In the genomic region with DNA sequence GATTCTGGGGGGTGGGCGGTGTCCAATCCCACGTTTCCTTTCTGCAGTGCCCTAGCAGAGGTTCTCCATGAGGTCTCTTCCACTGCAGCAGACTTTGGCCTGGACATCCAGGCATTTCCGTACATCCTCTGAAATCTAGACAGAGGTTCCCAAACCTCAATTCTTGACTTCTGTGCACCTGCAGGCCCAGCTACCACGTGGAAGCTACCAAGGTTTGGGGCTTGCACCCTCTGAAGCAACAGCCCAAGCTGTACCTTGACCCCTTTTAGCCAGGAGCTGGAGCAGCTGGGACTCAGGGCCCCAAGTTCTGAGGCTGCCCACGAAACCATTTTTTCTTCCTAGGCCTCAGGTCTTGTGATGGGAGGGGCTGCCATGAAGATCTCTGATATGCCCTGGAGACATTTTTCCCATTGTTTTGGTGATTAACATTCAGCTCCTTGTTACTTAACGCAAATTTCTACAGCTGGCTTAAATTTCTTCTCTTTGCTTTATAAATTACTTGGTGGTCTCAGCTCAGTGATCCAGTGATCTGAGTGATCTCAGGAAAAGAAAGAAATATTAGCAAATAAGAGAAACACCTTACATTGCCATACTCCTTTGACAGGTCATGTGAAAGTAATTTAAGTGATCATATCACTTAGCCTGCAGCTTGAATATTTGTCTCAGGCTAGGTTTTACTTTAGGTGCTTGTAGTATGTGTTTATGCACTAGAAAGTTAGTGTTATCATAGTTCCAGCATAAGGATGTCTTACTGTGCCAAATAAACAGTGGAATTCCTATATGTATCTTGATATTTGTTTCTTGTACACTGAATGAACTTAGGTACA, we compare ENCODE assay signal across 10 cellular contexts. TPM values are rescaled to one million over a fixed set of nuclear protein-coding genes. Genes with fewer than 3 reads are reported as not detected.
DNase-seq lines count a peak whose midpoint lies in the region; ATAC-seq, FAIRE-seq and TF ChIP-seq lines count a peak whose summit lies in the region.
"Had no signal": no experiment of that assay in that cellular context is flagged by ENCODE, and none has a peak within 500 bp of the region (broad histone marks: within the 10 kb centered on the region; RNA-seq: fewer than 3 reads in every experiment).

No MANE protein-coding gene starts in this region.

- H3K36me3 Mint-ChIP-seq in activated CD4-positive, alpha-beta T cell treated with anti-CD3 and anti-CD28 coated beads for 36 hours (ENCODE audit: low read depth), result peaks cover 7% of the 10 kb centered on the region

- peak overlapping the region; percentile 27 for H3K4me2 ChIP-seq in endothelial cell of umbilical vein (ENCODE audit: insufficient read depth, low read length)

- POLR2A ChIA-PET in activated CD4-positive, alpha-beta T cell treated with anti-CD3 and anti-CD28 coated beads for 36 hours (lab: Charles Lee), result interaction anchor here (0.6 kb wide), 1 partner anchor 9 kb away, joined by 3 read pairs; no protein-coding TSS in a partner anchor
- POLR2A ChIA-PET in endothelial cell of umbilical vein (lab: Charles Lee), result interaction anchor here (0.6 kb wide), 1 partner anchor 77 kb away, joined by 5 read pairs; a partner anchor contains a TSS

- FAIRE-seq in endothelial cell of umbilical vein (lab: Jason Lieb, UNC), result no peak
- FAIRE-seq: kidney had no signal

- H3K27me3 Mint-ChIP-seq in activated CD4-positive, alpha-beta T cell treated with anti-CD3 and anti-CD28 coated beads for 36 hours, result no peaks in the 10 kb centered on the region

- H3K9ac ChIP-seq in endothelial cell of umbilical vein (replicated peaks; ENCODE audit: extremely low read depth, insufficient read depth, low read length), result peak overlapping the region; percentile 34
- H3K9ac ChIP-seq in subcutaneous abdominal adipose tissue (ENCODE audit: low read length in 5 of 5), result peak overlapping the region in 1 of 5 donors; percentile 16

- CTCF ChIA-PET in activated CD4-positive, alpha-beta T cell treated with anti-CD3 and anti-CD28 coated beads for 36 hours (lab: Charles Lee), result interaction anchor here (0.6 kb wide), 1 partner anchor 547 kb away, joined by 4 read pairs; no protein-coding TSS in a partner anchor
- CTCF ChIA-PET in endothelial cell of umbilical vein (lab: Charles Lee), result interaction anchor here (0.9 to 2.3 kb wide), 4 partner anchors 7 to 113 kb away, joined by 3 to 9 read pairs (median 4); a partner anchor contains a TSS

- peaks cover 66% of the 10 kb centered on the region for H3K4me1 Mint-ChIP-seq in activated CD4-positive, alpha-beta T cell treated with anti-CD3 and anti-CD28 coated beads for 36 hours

- TF ChIP-seq CTCF in endothelial cell of umbilical vein (IDR thresholded peaks at IDR 0.05; ENCODE audit: extremely low read depth in 1 of 2, insufficient read depth in 1 of 2, low read depth in 1 of 2, low read length in 2 of 2), result no peak
- TF ChIP-seq CTCF in prostate gland (IDR thresholded peaks at IDR 0.05), result no peak

- H3K9me3 ChIP-seq in endothelial cell of umbilical vein (replicated peaks; ENCODE audit: control insufficient read depth, insufficient read depth, low read length) (no peaks in the 10 kb centered on the region), subcutaneous abdominal adipose tissue (ENCODE audit: control insufficient read depth in 5 of 5, low read length in 5 of 5) (no peaks in the 10 kb centered on the region), prostate gland (no peaks in the 10 kb centered on the region)

- H3K27me3 ChIP-seq in endothelial cell of umbilical vein (ENCODE audit: control insufficient read depth in 2 of 2, insufficient read depth in 2 of 2, low read length in 2 of 2) (no peaks in the 10 kb centered on the region), subcutaneous abdominal adipose tissue (ENCODE audit: control insufficient read depth in 5 of 5, insufficient read depth in 4 of 5, low read length in 5 of 5) (no peaks in the 10 kb centered on the region), prostate gland (replicated peaks; ENCODE audit: insufficient read depth) (no peaks in the 10 kb centered on the region)

- no peaks in the 10 kb centered on the region for H4K20me1 ChIP-seq in endothelial cell of umbilical vein (replicated peaks; ENCODE audit: control insufficient read depth, extremely low read depth, insufficient read depth, low read length)

- ATAC-seq in activated CD4-positive, alpha-beta T cell treated with anti-CD3 and anti-CD28 coated beads for 36 hours, result no peak

- peak overlapping the region; percentile 47 for H3K27ac Mint-ChIP-seq in activated CD4-positive, alpha-beta T cell treated with anti-CD3 and anti-CD28 coated beads for 36 hours
- H3K27ac Mint-ChIP-seq: T-helper 2 cell treated with Interferon-gamma antibody and Interleukin-4, amounts not matched to agents 5 μg/mL and 100 μg/mL, for 36 hours had no signal

- intact Hi-C loops in activated CD4-positive, alpha-beta T cell treated with anti-CD3 and anti-CD28 coated beads for 36 hours (cut with DNase I, micrococcal nuclease), result loop anchor here in 1 of 2 experiments (10.0 kb wide), 2 partner anchors 804 to 1094 kb away; a partner anchor contains a TSS
- intact Hi-C loops in endothelial cell of umbilical vein (cut with micrococcal nuclease) (no loop called here), prostate gland (cut with DNase I) (no loop called here)

- H2AFZ ChIP-seq in endothelial cell of umbilical vein (ENCODE audit: low read depth, low read length), result no peak overlapping the region

- BruUV-seq in endothelial cell of umbilical vein (replicated peaks; lab: Mats Ljungman, UMichigan), result no TSS peak

- H3K4me3 Mint-ChIP-seq in activated CD4-positive, alpha-beta T cell treated with anti-CD3 and anti-CD28 coated beads for 36 hours, result no peak overlapping the region

- no peak overlapping the region for H3K4me3 ChIP-seq in endothelial cell of umbilical vein (replicated peaks in 1 of 3; ENCODE audit: insufficient read depth in 1 of 3, low read depth in 1 of 3, low read length in 3 of 3)
- no peak overlapping the region for H3K4me3 ChIP-seq in subcutaneous abdominal adipose tissue (ENCODE audit: low read depth in 1 of 5, low read length in 5 of 5)
- no peak overlapping the region for H3K4me3 ChIP-seq in prostate gland
- H3K4me3 ChIP-seq: skin epidermis had no signal

- DNase-seq in activated CD4-positive, alpha-beta T cell treated with anti-CD3 and anti-CD28 coated beads for 36 hours, result no peak
- no peak for DNase-seq in activated CD4-positive, alpha-beta T cell treated with anti-CD3 and anti-CD28 coated beads, Interleukin-2, amount 50 U/mL, for 4 hours
- DNase-seq in endothelial cell of umbilical vein (ENCODE audit: low read depth, low spot score) (peak; percentile 14), AML-193 (lab: John Stamatoyannopoulos, UW) (no peak), prostate gland (ENCODE audit: low spot score) (no peak)
- DNase-seq: kidney, NCI-H446 had no signal

- WGBS in prostate gland, result 64% methylated on average over 6 of the region's 6 CpGs

- no peaks in the 10 kb centered on the region for H3K9me1 ChIP-seq in endothelial cell of umbilical vein (replicated peaks; ENCODE audit: control insufficient read depth, extremely low read depth, insufficient read depth, low read length)

- H3K27ac ChIP-seq in endothelial cell of umbilical vein (ENCODE audit: insufficient read depth, low read depth, low read length) (peak overlapping the region; percentile 89), subcutaneous abdominal adipose tissue (ENCODE audit: low read depth, low read length) (peak overlapping the region; percentile 57), prostate gland (no peak overlapping the region)

- peaks cover 64% of the 10 kb centered on the region for H3K4me1 ChIP-seq in endothelial cell of umbilical vein (ENCODE audit: control insufficient read depth, extremely low read depth, insufficient read depth, low read length)
- H3K4me1 ChIP-seq in subcutaneous abdominal adipose tissue (ENCODE audit: control insufficient read depth in 5 of 5, insufficient read depth in 5 of 5, low read length in 5 of 5), result peaks cover 5 to 73% (median 53%) of the 10 kb centered on the region in 5 donors
- peaks cover 2% of the 10 kb centered on the region for H3K4me1 ChIP-seq in prostate gland (replicated peaks)

- no peak for TF ChIP-seq POLR2A in endothelial cell of umbilical vein (IDR thresholded peaks at IDR 0.05; ENCODE audit: low read depth, low read length)
- TF ChIP-seq POLR2A in prostate gland (IDR thresholded peaks at IDR 0.05), result no peak

- dilution Hi-C loops in endothelial cell of umbilical vein (cut with MboI; ENCODE audit: extremely low pct_ligation_motif_present, low sequenced_read_pairs), result no loop called here

- H3K36me3 ChIP-seq in endothelial cell of umbilical vein (ENCODE audit: control insufficient read depth in 2 of 2, extremely low read depth in 1 of 2, insufficient read depth in 2 of 2, low read length in 2 of 2) (peaks cover 0 to 2% of the 10 kb centered on the region in 2 experiments), subcutaneous abdominal adipose tissue (ENCODE audit: control insufficient read depth in 5 of 5, insufficient read depth in 5 of 5, low read length in 5 of 5) (no peaks in the 10 kb centered on the region), prostate gland (no peaks in the 10 kb centered on the region)

- H3K79me2 ChIP-seq in endothelial cell of umbilical vein (ENCODE audit: control insufficient read depth, insufficient read depth, low read length), result peaks cover 70% of the 10 kb centered on the region

- no peaks in the 10 kb centered on the region for H3K9me3 Mint-ChIP-seq in activated CD4-positive, alpha-beta T cell treated with anti-CD3 and anti-CD28 coated beads for 36 hours (ENCODE audit: low read depth)
- H3K9me3 Mint-ChIP-seq: T-helper 2 cell treated with Interferon-gamma antibody and Interleukin-4, amounts not matched to agents 5 μg/mL and 100 μg/mL, for 36 hours had no signal

RNA-seq across cellular contexts. Expression of a gene that starts 3.0 kb away (rescaled TPM):
- total RNA-seq in activated CD4-positive, alpha-beta T cell treated with anti-CD3 and anti-CD28 coated beads for 36 hours, result 10 to 100 TPM; 45.5 to 77.5 TPM
- 126 and 141 TPM in 2 replicates for total RNA-seq in endothelial cell of umbilical vein
- 56.5 and 152 TPM in 2 replicates for polyA plus RNA-seq in endothelial cell of umbilical vein
- polyA plus RNA-seq in endothelial cell of umbilical vein (2011; cell fraction: cytosol; rRNA removed), result 72.1 and 79.9 TPM in 2 replicates
- 115 and 178 TPM in 2 replicates for polyA plus RNA-seq in endothelial cell of umbilical vein (2011; cell fraction: nucleus; rRNA removed)
- 152 and 194 TPM in 2 replicates for polyA plus RNA-seq in endothelial cell of umbilical vein (2012)
- 60.5 and 68.5 TPM in 2 replicates for polyA minus RNA-seq in endothelial cell of umbilical vein
- polyA minus RNA-seq in endothelial cell of umbilical vein (2011; cell fraction: cytosol; rRNA and poly(A)+ RNA removed), result 11.0 TPM
- polyA minus RNA-seq in endothelial cell of umbilical vein (2011; cell fraction: nucleus; rRNA and poly(A)+ RNA removed), result 54.5 and 72.7 TPM in 2 replicates
- 10 to 100 TPM; 86.1 to 93.9 TPM for total RNA-seq in prostate gland

RNA-seq across cellular contexts. Expression of a gene that starts 7.5 kb away (rescaled TPM):
- total RNA-seq in activated CD4-positive, alpha-beta T cell treated with anti-CD3 and anti-CD28 coated beads for 36 hours, result 10 to 100 TPM; 52.9 to 62.7 TPM
- total RNA-seq in endothelial cell of umbilical vein, result 51.2 and 53.5 TPM in 2 replicates
- polyA plus RNA-seq in endothelial cell of umbilical vein, result 16.7 and 18.9 TPM in 2 replicates
- polyA plus RNA-seq in endothelial cell of umbilical vein (2011; cell fraction: cytosol; rRNA removed), result 16.3 and 17.3 TPM in 2 replicates
- 17.8 and 18.5 TPM in 2 replicates for polyA plus RNA-seq in endothelial cell of umbilical vein (2011; cell fraction: nucleus; rRNA removed)
- 29.7 and 40.7 TPM in 2 replicates for polyA plus RNA-seq in endothelial cell of umbilical vein (2012)
- 86.9 and 96.7 TPM in 2 replicates for polyA minus RNA-seq in endothelial cell of umbilical vein
- 48.4 TPM for polyA minus RNA-seq in endothelial cell of umbilical vein (2011; cell fraction: cytosol; rRNA and poly(A)+ RNA removed)
- 33.3 and 54.0 TPM in 2 replicates for polyA minus RNA-seq in endothelial cell of umbilical vein (2011; cell fraction: nucleus; rRNA and poly(A)+ RNA removed)
- total RNA-seq in prostate gland, result 10 to 100 TPM; 49.5 to 79.5 TPM

RNA-seq across cellular contexts. Expression of a gene that starts 50.2 kb away (rescaled TPM):
- 10 to 100 TPM; 14.8 to 15.2 TPM for total RNA-seq in activated CD4-positive, alpha-beta T cell treated with anti-CD3 and anti-CD28 coated beads for 36 hours
- total RNA-seq in endothelial cell of umbilical vein (32.8 and 39.2 TPM in 2 replicates), prostate gland (10 to 100 TPM in 1 of 2 donors, 1 to 10 TPM in 1; 9.8 to 21.8 TPM)
- 11.2 and 13.4 TPM in 2 replicates for polyA plus RNA-seq in endothelial cell of umbilical vein
- 17.5 and 19.2 TPM in 2 replicates for polyA plus RNA-seq in endothelial cell of umbilical vein (2011; cell fraction: cytosol; rRNA removed)
- 11.2 and 12.3 TPM in 2 replicates for polyA plus RNA-seq in endothelial cell of umbilical vein (2011; cell fraction: nucleus; rRNA removed)
- polyA plus RNA-seq in endothelial cell of umbilical vein (2012), result 12.6 and 19.2 TPM in 2 replicates
- polyA minus RNA-seq in endothelial cell of umbilical vein, result 10.5 and 12.2 TPM in 2 replicates
- 8.5 TPM for polyA minus RNA-seq in endothelial cell of umbilical vein (2011; cell fraction: cytosol; rRNA and poly(A)+ RNA removed)
- 4.9 and 9.5 TPM in 2 replicates for polyA minus RNA-seq in endothelial cell of umbilical vein (2011; cell fraction: nucleus; rRNA and poly(A)+ RNA removed)

RNA-seq across cellular contexts. Expression of a gene that starts 50.2 kb away (rescaled TPM):
- total RNA-seq in activated CD4-positive, alpha-beta T cell treated with anti-CD3 and anti-CD28 coated beads for 36 hours, result 10 to 100 TPM; 46.1 to 55.1 TPM
- total RNA-seq in endothelial cell of umbilical vein, result 33.5 and 37.8 TPM in 2 replicates
- polyA plus RNA-seq in endothelial cell of umbilical vein, result 9.9 and 12.6 TPM in 2 replicates
- polyA plus RNA-seq in endothelial cell of umbilical vein (2011; cell fraction: cytosol; rRNA removed), result 21.0 and 21.6 TPM in 2 replicates
- polyA plus RNA-seq in endothelial cell of umbilical vein (2011; cell fraction: nucleus; rRNA removed), result 8.0 and 11.9 TPM in 2 replicates
- polyA plus RNA-seq in endothelial cell of umbilical vein (2012), result 18.0 and 30.5 TPM in 2 replicates
- 6.0 and 8.8 TPM in 2 replicates for polyA minus RNA-seq in endothelial cell of umbilical vein
- 13.2 TPM for polyA minus RNA-seq in endothelial cell of umbilical vein (2011; cell fraction: cytosol; rRNA and poly(A)+ RNA removed)
- 5.6 and 8.0 TPM in 2 replicates for polyA minus RNA-seq in endothelial cell of umbilical vein (2011; cell fraction: nucleus; rRNA and poly(A)+ RNA removed)
- total RNA-seq in prostate gland, result 10 to 100 TPM; 27.5 to 41.9 TPM

Comparison
In these comparisons a context has a peak if more than half of its experiments do, and no peak if none do; other contexts are left out.
1. H3K27ac ChIP-seq: peak in endothelial cell of umbilical vein (single experiment) and subcutaneous abdominal adipose tissue (single experiment); none in prostate gland (0 of 2).